Comparison of ENCODE assay signal across 10 cellular contexts in genomic region chr16:57533618-57534336, GRCh38. TPM values are rescaled to one million over a fixed set of nuclear protein-coding genes. Genes with fewer than 3 reads are reported as not detected.
DNase-seq lines count a peak whose midpoint lies in the region; ATAC-seq and TF ChIP-seq lines count a peak whose summit lies in the region.
"Had no signal": no experiment of that assay in that cellular context is flagged by ENCODE, and none has a peak within 500 bp of the region (broad histone marks: within the 10 kb centered on the region; RNA-seq: fewer than 3 reads in every experiment).

No MANE protein-coding gene starts in this region.

- 26 to 40% methylated on average over 4 to 7 of the region's 15 CpGs for WGBS in gastroesophageal sphincter (ENCODE audit: low coverage in 1 of 2), 2 donors

- H3K36me3 ChIP-seq in WERI-Rb-1 (no peaks in the 10 kb centered on the region; the same call in 1 of the 2 replicates), gastroesophageal sphincter (no peaks in the 10 kb centered on the region)
- H3K36me3 ChIP-seq: HAP-1 had no signal

- TF ChIP-seq POLR2A in gastroesophageal sphincter (IDR thresholded peaks at IDR 0.05): no peak

- H3K27me3 ChIP-seq in WERI-Rb-1 (ENCODE audit: insufficient read depth, low read depth, severe bottlenecking) (no peaks in the 10 kb centered on the region), gastroesophageal sphincter (no peaks in the 10 kb centered on the region)

- H3K9me3 ChIP-seq in WERI-Rb-1 (ENCODE audit: severe bottlenecking) (no peaks in the 10 kb centered on the region), gastroesophageal sphincter (no peaks in the 10 kb centered on the region)
- H3K9me3 ChIP-seq: HAP-1 had no signal

- H3K4me3 ChIP-seq in WERI-Rb-1 (ENCODE audit: low read depth, low read length) (no peak overlapping the region), gastroesophageal sphincter (peak overlapping the region in 1 of 2 donors; percentile 3)
- H3K4me3 ChIP-seq: HAP-1 had no signal

- H3K27ac ChIP-seq in WERI-Rb-1 (no peak overlapping the region), gastroesophageal sphincter (peak overlapping the region in 3 of 4 donors; percentile 59 to 95 (median 91))

- TF ChIP-seq EP300 in gastroesophageal sphincter (IDR thresholded peaks at IDR 0.05): no peak

- ATAC-seq in gastroesophageal sphincter (no peak), GM21737 (IDR thresholded peaks at IDR 0.05; ENCODE audit: unreplicated experiment) (no peak)

- peak; percentile 1 for DNase-seq in HuH-7 (ENCODE audit: low spot score)
- DNase-seq in WERI-Rb-1: peak; percentile 2
- DNase-seq in stimulated activated naive CD4-positive, alpha-beta T cell treated with Interleukin-2 at 50 U/mL for 16 hours (lab: John Stamatoyannopoulos, UW): peak; percentile 12
- DNase-seq in putamen (ENCODE audit: low spot score): no peak
- DNase-seq in foreskin melanocyte: no peak
- DNase-seq in SIG-M5 treated with dmso at 0.1 percent for 504 hours (lab: John Stamatoyannopoulos, UW; ENCODE audit: unreplicated experiment): no peak

- no peak for TF ChIP-seq CTCF in WERI-Rb-1 (IDR thresholded peaks at IDR 0.05; ENCODE audit: low read depth, low read length)
- TF ChIP-seq CTCF in gastroesophageal sphincter (IDR thresholded peaks at IDR 0.05): no peak

- H3K4me1 ChIP-seq in gastroesophageal sphincter: peaks cover 0 to 83% (median 51%) of the 10 kb centered on the region in 3 donors

RNA-seq across cellular contexts. Expression of gene CCDC102A, which starts 2.6 kb away (rescaled TPM):
- 10 to 100 TPM; 24.4 to 56.6 (median 35.7) TPM for total RNA-seq in gastroesophageal sphincter

RNA-seq across cellular contexts. Expression of gene ADGRG5, which starts 8.7 kb away (rescaled TPM):
- under 1 TPM in 1 of 4 donors, not detected in 3; 0.40 TPM for total RNA-seq in gastroesophageal sphincter
- total RNA-seq: fibroblast of villous mesenchyme had no signal

RNA-seq across cellular contexts. Expression of gene DOK4, which starts 47.5 kb away (rescaled TPM):
- 10 to 100 TPM; 16.6 to 36.6 (median 26.6) TPM for total RNA-seq in gastroesophageal sphincter

Comparison
In these comparisons a context has a peak if more than half of its experiments do, and no peak if none do; other contexts are left out.
1. DNase-seq: peak in HuH-7 (single experiment), WERI-Rb-1 (single experiment) and stimulated activated naive CD4-positive, alpha-beta T cell treated with Interleukin-2 at 50 U/mL for 16 hours (single experiment); none in putamen (single experiment), foreskin melanocyte (single experiment) and SIG-M5 treated with dmso at 0.1 percent for 504 hours (single experiment).